In the genomic region with DNA sequence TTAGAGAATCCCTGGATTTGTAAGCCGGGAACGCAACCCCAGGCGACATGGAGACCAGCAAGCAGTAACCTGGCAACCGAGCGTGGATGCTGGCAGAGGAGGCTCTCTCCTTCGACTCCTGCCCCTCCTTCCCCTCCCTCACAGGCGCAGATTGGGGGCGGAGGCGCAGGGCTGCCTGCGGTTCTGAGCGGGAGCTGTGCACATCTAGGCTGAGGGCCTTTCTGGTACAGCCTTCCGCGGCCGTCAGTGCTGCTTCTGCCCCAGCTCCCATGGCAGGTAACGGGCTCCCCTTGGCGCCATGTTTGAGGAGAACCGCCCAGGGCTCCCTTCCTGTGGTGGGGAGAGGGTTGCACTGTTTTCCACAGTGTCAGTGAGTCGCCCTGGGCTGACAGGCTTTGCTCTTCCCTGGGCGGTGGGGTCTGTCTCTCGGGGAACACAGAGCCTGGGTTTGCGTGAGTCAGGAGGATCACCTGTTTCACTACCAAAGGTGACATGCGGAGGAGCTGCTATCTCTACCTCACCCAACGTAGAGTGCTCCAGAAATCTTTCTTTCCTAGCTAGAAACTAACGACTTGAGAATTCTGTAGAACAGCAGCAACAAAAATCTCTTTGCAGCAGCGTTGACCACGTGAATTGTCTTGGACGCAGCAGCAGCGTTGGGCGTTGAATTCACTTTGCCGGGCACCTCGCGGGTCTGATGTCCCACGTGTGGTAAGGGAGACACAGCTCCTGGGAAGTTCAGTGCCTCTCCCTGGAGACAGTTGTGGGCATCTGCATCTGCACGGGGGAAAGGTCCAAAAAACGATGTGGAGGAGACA, we compare ENCODE assay signal across 12 cellular contexts.
DNase-seq lines count a peak whose midpoint lies in the region; ATAC-seq and TF ChIP-seq lines count a peak whose summit lies in the region.
"Had no signal": no experiment of that assay in that cellular context is flagged by ENCODE, and none has a peak within 500 bp of the region (broad histone marks: within the 10 kb centered on the region; RNA-seq: fewer than 3 reads in every experiment).

No MANE protein-coding gene starts in this region.

- no peaks in the 10 kb centered on the region for H3K9me3 Mint-ChIP-seq in CD4-positive, alpha-beta T cell
- H3K9me3 Mint-ChIP-seq in brain: no peaks in the 10 kb centered on the region
- H3K9me3 Mint-ChIP-seq in naive thymus-derived CD4-positive, alpha-beta T cell: peaks cover 0 to 3% (median 0%) of the 10 kb centered on the region in 11 donors

- H3K4me3 ChIP-seq in H7 (ENCODE audit: insufficient read depth, low read depth, low read length): peak overlapping the region; percentile 2; the same call in 1 of the 2 replicates
- no peak overlapping the region for H3K4me3 ChIP-seq in naive thymus-derived CD4-positive, alpha-beta T cell (ENCODE audit: low read length)
- H3K4me3 ChIP-seq in WERI-Rb-1 (ENCODE audit: low read depth, low read length): no peak overlapping the region
- H3K4me3 ChIP-seq: sigmoid colon had no signal

- ATAC-seq in CD4-positive, alpha-beta T cell (ENCODE audit: poor library complexity): peak; percentile 14
- ATAC-seq in naive thymus-derived CD4-positive, alpha-beta T cell: no peak
- ATAC-seq: left ventricle myocardium superior had no signal

- no peaks in the 10 kb centered on the region for H3K4me1 ChIP-seq in naive thymus-derived CD4-positive, alpha-beta T cell (ENCODE audit: control insufficient read depth in 2 of 2, insufficient read depth in 2 of 2, low read length in 2 of 2)

- no peaks in the 10 kb centered on the region for H3K36me3 ChIP-seq in H7 (replicated peaks; ENCODE audit: control insufficient read depth, insufficient read depth, low read length)
- no peaks in the 10 kb centered on the region for H3K36me3 ChIP-seq in naive thymus-derived CD4-positive, alpha-beta T cell (ENCODE audit: control insufficient read depth in 2 of 3, insufficient read depth in 3 of 3, low read length in 3 of 3)
- no peaks in the 10 kb centered on the region for H3K36me3 ChIP-seq in WERI-Rb-1
- H3K36me3 ChIP-seq: sigmoid colon had no signal

- no peak overlapping the region for H3K4me3 Mint-ChIP-seq in CD4-positive, alpha-beta T cell
- peak overlapping the region; percentile 45 to 79 (median 72) for H3K4me3 Mint-ChIP-seq in brain
- peak overlapping the region in 9 of 10 donors; percentile 25 to 64 (median 45) for H3K4me3 Mint-ChIP-seq in naive thymus-derived CD4-positive, alpha-beta T cell
- H3K4me3 Mint-ChIP-seq: CD4-positive, CD25-positive, alpha-beta regulatory T cell had no signal

- H3K9me3 ChIP-seq in CD4-positive, alpha-beta T cell (ENCODE audit: control insufficient read depth, low read length): no peaks in the 10 kb centered on the region
- no peaks in the 10 kb centered on the region for H3K9me3 ChIP-seq in naive thymus-derived CD4-positive, alpha-beta T cell (ENCODE audit: control insufficient read depth in 2 of 3, low read length in 3 of 3)
- H3K9me3 ChIP-seq in WERI-Rb-1 (ENCODE audit: severe bottlenecking): no peaks in the 10 kb centered on the region
- H3K9me3 ChIP-seq: sigmoid colon had no signal

- CTCF ChIA-PET in CD4-positive, alpha-beta T cell (lab: Charles Lee): no interaction called here
- CTCF ChIA-PET in naive thymus-derived CD4-positive, alpha-beta T cell (lab: Charles Lee): no interaction called here

- TF ChIP-seq CTCF in CD4-positive, alpha-beta T cell (IDR thresholded peaks at IDR 0.05): no peak
- TF ChIP-seq CTCF in brain (conservative IDR thresholded peaks at IDR 0.05) (no peak), WERI-Rb-1 (IDR thresholded peaks at IDR 0.05; ENCODE audit: low read depth, low read length) (no peak)

- peaks cover 11% of the 10 kb centered on the region for H3K4me1 Mint-ChIP-seq in CD4-positive, alpha-beta T cell (ENCODE audit: low read depth)
- H3K4me1 Mint-ChIP-seq in brain: peaks cover 38% of the 10 kb centered on the region
- H3K4me1 Mint-ChIP-seq in naive thymus-derived CD4-positive, alpha-beta T cell: peaks cover 6 to 19% (median 13%) of the 10 kb centered on the region in 7 donors
- H3K4me1 Mint-ChIP-seq: CD4-positive, CD25-positive, alpha-beta regulatory T cell had no signal

- no peak for DNase-seq in CD4-positive, alpha-beta T cell
- DNase-seq in H7 (peak; percentile 67), middle frontal gyrus (ENCODE audit: extremely low spot score, low spot score) (no peak), WERI-Rb-1 (no peak), activated gamma-delta T cell treated with Interleukin-2 at 50 U/mL for 16 hours (no peak), cardiac septum (ENCODE audit: low spot score) (no peak)
- DNase-seq in naive thymus-derived CD4-positive, alpha-beta T cell: no peak
- DNase-seq: CD4-positive, CD25-positive, alpha-beta regulatory T cell; IMR-90; left ventricle myocardium superior; sigmoid colon had no signal

- POLR2A ChIA-PET in CD4-positive, alpha-beta T cell (lab: Charles Lee): no interaction called here
- POLR2A ChIA-PET in naive thymus-derived CD4-positive, alpha-beta T cell (lab: Charles Lee): no interaction called here

- H3K27ac Mint-ChIP-seq in CD4-positive, alpha-beta T cell: no peak overlapping the region
- H3K27ac Mint-ChIP-seq in brain: peak overlapping the region; percentile 5 to 92 (median 58)
- H3K27ac Mint-ChIP-seq in naive thymus-derived CD4-positive, alpha-beta T cell: peak overlapping the region in 2 of 9 donors; percentile 14 to 33
- H3K27ac Mint-ChIP-seq: CD4-positive, CD25-positive, alpha-beta regulatory T cell had no signal

- no peaks in the 10 kb centered on the region for H3K27me3 ChIP-seq in CD4-positive, alpha-beta T cell (ENCODE audit: control insufficient read depth, insufficient read depth, low read length)
- H3K27me3 ChIP-seq in H7 (ENCODE audit: control insufficient read depth, insufficient read depth, low read length) (peaks cover 7% of the 10 kb centered on the region; the same call in 1 of the 2 replicates), WERI-Rb-1 (ENCODE audit: insufficient read depth, low read depth, severe bottlenecking) (no peaks in the 10 kb centered on the region)
- H3K27me3 ChIP-seq in naive thymus-derived CD4-positive, alpha-beta T cell (ENCODE audit: control insufficient read depth in 2 of 2, insufficient read depth in 2 of 2, low read length in 2 of 2): no peaks in the 10 kb centered on the region

- H3K36me3 Mint-ChIP-seq in CD4-positive, alpha-beta T cell (ENCODE audit: low read depth): no peaks in the 10 kb centered on the region
- no peaks in the 10 kb centered on the region for H3K36me3 Mint-ChIP-seq in brain
- H3K36me3 Mint-ChIP-seq in naive thymus-derived CD4-positive, alpha-beta T cell: peaks cover 0 to 2% (median 0%) of the 10 kb centered on the region in 5 donors
- H3K36me3 Mint-ChIP-seq: CD4-positive, CD25-positive, alpha-beta regulatory T cell had no signal

- no peak overlapping the region for H3K27ac ChIP-seq in CD4-positive, alpha-beta T cell (ENCODE audit: low read depth, low read length)
- no peak overlapping the region for H3K27ac ChIP-seq in naive thymus-derived CD4-positive, alpha-beta T cell (ENCODE audit: low read depth, low read length)
- no peak overlapping the region for H3K27ac ChIP-seq in WERI-Rb-1
- H3K27ac ChIP-seq: sigmoid colon had no signal

- peaks cover 10% of the 10 kb centered on the region for H3K27me3 Mint-ChIP-seq in CD4-positive, alpha-beta T cell
- no peaks in the 10 kb centered on the region for H3K27me3 Mint-ChIP-seq in brain
- peaks cover 9 to 24% (median 22%) of the 10 kb centered on the region in 5 donors for H3K27me3 Mint-ChIP-seq in naive thymus-derived CD4-positive, alpha-beta T cell
- H3K27me3 Mint-ChIP-seq: CD4-positive, CD25-positive, alpha-beta regulatory T cell had no signal

- intact Hi-C loops in CD4-positive, alpha-beta T cell (cut with DNase I, micrococcal nuclease): no loop called here
- intact Hi-C loops in naive thymus-derived CD4-positive, alpha-beta T cell (cut with micrococcal nuclease): no loop called here
- intact Hi-C loops in cardiac septum (cut with DNase I): no loop called here
